Comparison of ENCODE assay signal across 14 cellular contexts in genomic region chr13:106276876-106277275, GRCh38.
"Had no signal": no experiment of that assay in that cellular context is flagged by ENCODE, and none has a peak within 500 bp of the region (broad histone marks: within the 10 kb centered on the region; RNA-seq: fewer than 3 reads in every experiment).

No MANE protein-coding gene starts in this region.

- H3K36me3 ChIP-seq: esophagus squamous epithelium, gastrocnemius medialis, heart right ventricle, neural progenitor cell, ovary, tibial artery, vagina had no signal

- H3K27me3 ChIP-seq: esophagus squamous epithelium, gastrocnemius medialis, heart right ventricle, neural progenitor cell, ovary, tibial artery, vagina had no signal

- H3K27ac ChIP-seq: esophagus squamous epithelium, gastrocnemius medialis, neural progenitor cell, ovary, tibial artery, vagina had no signal

- H3K9me3 ChIP-seq: esophagus squamous epithelium, gastrocnemius medialis, ovary, tibial artery, vagina had no signal

- DNase-seq: activated B cell treated with CpG ODN at 0.5 μM for 24 hours; activated CD4-positive, alpha-beta T cell treated with anti-CD3 and anti-CD28 coated beads, Interleukin-2, amount 50 U/mL, for 1 hour; activated naive CD4-positive, alpha-beta T cell treated with anti-CD3 and anti-CD28 coated beads for 36 hours; activated T-cell treated with anti-CD3 and anti-CD28 coated beads for 4 hours; endodermal cell; esophagus squamous epithelium; gastrocnemius medialis; islet precursor cell; ovary; tibial artery had no signal

- H3K4me3 ChIP-seq: esophagus squamous epithelium, gastrocnemius medialis, neural progenitor cell, ovary, tibial artery, vagina had no signal

- H3K9ac ChIP-seq: neural progenitor cell had no signal

- H3K4me1 ChIP-seq: gastrocnemius medialis, tibial artery, vagina had no signal

- ATAC-seq: activated T-helper 17 cell treated with anti-CD3 and anti-CD28 coated beads, Interleukin-2, amount 50 U/mL, for 72 hours; gastrocnemius medialis had no signal

- H2AFZ ChIP-seq: neural progenitor cell had no signal
